Comparison of ENCODE assay signal across 8 cellular contexts in the genomic region with DNA sequence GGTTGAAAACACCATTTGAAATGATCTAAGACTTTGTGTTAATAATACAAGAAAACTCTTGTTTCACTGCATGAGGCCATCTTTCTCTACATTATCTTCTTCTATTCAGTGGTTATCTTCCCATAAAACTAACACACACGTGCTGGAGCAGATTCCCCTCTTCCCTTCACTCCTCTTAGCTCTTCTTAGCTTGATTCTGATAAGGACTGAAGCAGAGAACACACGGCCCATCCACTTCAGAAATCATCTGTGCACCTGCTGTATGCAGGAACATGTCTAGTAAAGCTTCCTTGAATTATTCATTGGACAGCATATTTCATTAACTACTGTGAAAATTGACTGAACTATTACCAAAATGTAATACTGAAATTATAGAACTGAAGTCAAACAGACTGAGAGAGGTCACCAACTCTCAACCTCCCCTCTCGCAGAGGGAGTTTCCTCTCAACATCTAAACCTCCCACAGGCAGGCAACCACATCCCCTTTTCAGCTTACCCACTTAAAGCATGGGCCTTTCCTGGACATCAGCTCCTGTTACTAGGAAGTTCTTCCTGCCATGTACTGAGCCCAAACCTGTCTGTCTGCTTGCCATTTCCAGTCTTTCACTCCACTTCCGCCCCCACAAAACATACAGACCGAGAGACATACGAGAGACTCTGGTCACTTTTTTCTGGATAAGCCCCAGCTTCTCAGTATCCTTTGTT.
DNase-seq lines count a peak whose midpoint lies in the region; ATAC-seq, FAIRE-seq and TF ChIP-seq lines count a peak whose summit lies in the region.

No MANE protein-coding gene starts in this region.

- CTCF ChIA-PET in MCF 10A (lab: Yijun Ruan, JAX): interaction anchor here (0.6 kb wide), 1 partner anchor 184 kb away, joined by 3 read pairs; no protein-coding TSS in a partner anchor

- no peaks in the 10 kb centered on the region for H3K9me3 Mint-ChIP-seq in central memory CD8-positive, alpha-beta T cell
- H3K9me3 Mint-ChIP-seq in glutamatergic neuron (ENCODE audit: unreplicated experiment) (no peaks in the 10 kb centered on the region), MCF 10A (ENCODE audit: unreplicated experiment) (no peaks in the 10 kb centered on the region)

- POLR2A ChIA-PET in MCF 10A (lab: Yijun Ruan, JAX): interaction anchor here (0.6 to 0.9 kb wide), 2 partner anchors 220 to 484 kb away, joined by 3 to 4 read pairs; no protein-coding TSS in a partner anchor

- H3K36me3 Mint-ChIP-seq in central memory CD8-positive, alpha-beta T cell (ENCODE audit: insufficient read depth): no peaks in the 10 kb centered on the region
- H3K36me3 Mint-ChIP-seq in glutamatergic neuron (ENCODE audit: unreplicated experiment) (no peaks in the 10 kb centered on the region), MCF 10A (ENCODE audit: insufficient read depth, unreplicated experiment) (peaks cover 6% of the 10 kb centered on the region)

- H3K4me1 Mint-ChIP-seq in central memory CD8-positive, alpha-beta T cell: peaks cover 23% of the 10 kb centered on the region
- H3K4me1 Mint-ChIP-seq in glutamatergic neuron (ENCODE audit: low read depth, unreplicated experiment) (peaks cover 2% of the 10 kb centered on the region), MCF 10A (ENCODE audit: insufficient read depth, unreplicated experiment) (peaks cover 5% of the 10 kb centered on the region)

- BruUV-seq in MCF 10A (replicated peaks; lab: Mats Ljungman, UMichigan): no TSS peak

- TF ChIP-seq CTCF in glutamatergic neuron (IDR thresholded peaks at IDR 0.05; ENCODE audit: partially characterized antibody, unreplicated experiment) (no peak), MCF 10A (IDR thresholded peaks at IDR 0.05; ENCODE audit: unreplicated experiment) (no peak)

- H3K27me3 Mint-ChIP-seq in central memory CD8-positive, alpha-beta T cell: no peaks in the 10 kb centered on the region
- H3K27me3 Mint-ChIP-seq in glutamatergic neuron (ENCODE audit: unreplicated experiment): peaks cover 4% of the 10 kb centered on the region
- H3K27me3 Mint-ChIP-seq in MCF 10A (ENCODE audit: insufficient read depth, unreplicated experiment): no peaks in the 10 kb centered on the region

- DNase-seq in GM18507 (ENCODE audit: extremely low spot score, insufficient read length, low read depth) (peak; percentile 43), Kasumi-1 (lab: John Stamatoyannopoulos, UW) (peak; percentile 70 to 73), amygdala (lab: John Stamatoyannopoulos, UW) (no peak), NCI-H1048 (lab: John Stamatoyannopoulos, UW) (no peak), glutamatergic neuron (no peak), MCF 10A (ENCODE audit: unreplicated experiment) (no peak)
- no peak for DNase-seq in central memory CD8-positive, alpha-beta T cell (ENCODE audit: low spot score in 2 of 2)

- H3K4me3 Mint-ChIP-seq in central memory CD8-positive, alpha-beta T cell: peak overlapping the region; percentile 29
- H3K4me3 Mint-ChIP-seq in glutamatergic neuron (ENCODE audit: unreplicated experiment): no peak overlapping the region
- H3K4me3 Mint-ChIP-seq in MCF 10A (ENCODE audit: unreplicated experiment): no peak overlapping the region

- H3K27ac Mint-ChIP-seq in central memory CD8-positive, alpha-beta T cell (ENCODE audit: low read depth): peak overlapping the region; percentile 41
- H3K27ac Mint-ChIP-seq in glutamatergic neuron (ENCODE audit: unreplicated experiment) (no peak overlapping the region), MCF 10A (ENCODE audit: low read depth, unreplicated experiment) (no peak overlapping the region)

- peak; percentile 94 for FAIRE-seq in GM18507 (lab: Jason Lieb, UNC)

- peak; percentile 94 for ATAC-seq in GM21786 (IDR thresholded peaks at IDR 0.05; ENCODE audit: unreplicated experiment)
- peak; percentile 78 for ATAC-seq in central memory CD8-positive, alpha-beta T cell (replicated peaks; ENCODE audit: extremely low read depth, poor library complexity, severe bottlenecking)

- intact Hi-C loops in MCF 10A (cut with micrococcal nuclease): no loop called here

Comparison
In these comparisons a context has a peak if more than half of its experiments do, and no peak if none do; other contexts are left out.
1. DNase-seq: peak in GM18507 (single experiment) and Kasumi-1 (2 of 2); none in central memory CD8-positive, alpha-beta T cell (0 of 2), amygdala (0 of 56), NCI-H1048 (single experiment), glutamatergic neuron (single experiment) and MCF 10A (single experiment).